In genomic region chr1:145962157-145963102, GRCh38 we compare ENCODE assay signal across 1 cellular context.
A peak's percentile ranks its signal among the peaks of the same experiment; 100 is the strongest.
TF ChIP-seq lines count a peak whose summit lies in the region.

No MANE protein-coding gene starts in this region.

TF ChIP-seq in GM12878, 131 proteins besides CTCF, POLR2A, EP300 and RAD21:
- TF ChIP-seq SPI1 (IDR thresholded peaks at IDR 0.05; ENCODE audit: borderline replicate concordance, insufficient read depth, low read depth, low read length) (no peak), TCF3 (IDR thresholded peaks at IDR 0.05; ENCODE audit: borderline replicate concordance, insufficient read depth, low read depth, low read length) (no peak), HDGF (IDR thresholded peaks at IDR 0.05) (no peak), CEBPB (IDR thresholded peaks at IDR 0.05; ENCODE audit: borderline replicate concordance in 1 of 2, low read depth in 2 of 2, low read length in 2 of 2) (no peak), EGR1 (IDR thresholded peaks at IDR 0.05; ENCODE audit: borderline replicate concordance in 1 of 2, low read depth in 2 of 2, low read length in 2 of 2) (peak in 1 of 2 experiments; percentile 44; a peak in 1 of 3 replicates), PAX8 (IDR thresholded peaks at IDR 0.05) (no peak), CEBPZ (IDR thresholded peaks at IDR 0.05; ENCODE audit: low read depth, low read length) (no peak), BCL3 (IDR thresholded peaks at IDR 0.05; ENCODE audit: borderline replicate concordance, insufficient read depth, low read depth, low read length, poor library complexity, severe bottlenecking) (no peak), IKZF2 (IDR thresholded peaks at IDR 0.05) (peak in 1 of 2 experiments; percentile 16; a peak in 1 of 4 replicates), BHLHE40 (IDR thresholded peaks at IDR 0.05; ENCODE audit: borderline replicate concordance in 1 of 2, low read depth in 2 of 2, low read length in 1 of 2) (no peak), MEF2B (IDR thresholded peaks at IDR 0.05; ENCODE audit: partially characterized antibody, poor library complexity, severe bottlenecking) (no peak), FOXK2 (IDR thresholded peaks at IDR 0.05) (no peak), CBX3 (IDR thresholded peaks at IDR 0.05; ENCODE audit: borderline replicate concordance, low read depth) (no peak), NRF1 (conservative IDR thresholded peaks at IDR 0.05; ENCODE audit: low read depth, low read length) (no peak), MLLT1 (IDR thresholded peaks at IDR 0.05) (0 out of 2 replicates have a peak, but pooled peaks have one; percentile 34), JUNB (IDR thresholded peaks at IDR 0.05) (no peak), CHD2 (IDR thresholded peaks at IDR 0.05; ENCODE audit: borderline replicate concordance, low read depth, low read length) (no peak), EED (IDR thresholded peaks at IDR 0.05; ENCODE audit: low read depth) (no peak; the same call in 1 of the 2 replicates), NR2C1 (IDR thresholded peaks at IDR 0.05) (no peak), EZH2 (IDR thresholded peaks at IDR 0.05; ENCODE audit: borderline replicate concordance, control insufficient read depth, low read depth, low read length) (no peak), NFIC (IDR thresholded peaks at IDR 0.05; ENCODE audit: low read depth, low read length) (no peak), MEF2A (IDR thresholded peaks at IDR 0.05; ENCODE audit: insufficient read depth, low read depth, low read length) (0 out of 2 replicates have a peak, but pooled peaks have one; percentile 39), SREBF1 (IDR thresholded peaks at IDR 0.05; ENCODE audit: low read length) (no peak), BRCA1 (IDR thresholded peaks at IDR 0.05; ENCODE audit: low read depth, low read length) (no peak)
TF ChIP-seq in GM12878: peak in this region for 4.
